Comparison of ENCODE assay signal across 11 cellular contexts in the genomic region with DNA sequence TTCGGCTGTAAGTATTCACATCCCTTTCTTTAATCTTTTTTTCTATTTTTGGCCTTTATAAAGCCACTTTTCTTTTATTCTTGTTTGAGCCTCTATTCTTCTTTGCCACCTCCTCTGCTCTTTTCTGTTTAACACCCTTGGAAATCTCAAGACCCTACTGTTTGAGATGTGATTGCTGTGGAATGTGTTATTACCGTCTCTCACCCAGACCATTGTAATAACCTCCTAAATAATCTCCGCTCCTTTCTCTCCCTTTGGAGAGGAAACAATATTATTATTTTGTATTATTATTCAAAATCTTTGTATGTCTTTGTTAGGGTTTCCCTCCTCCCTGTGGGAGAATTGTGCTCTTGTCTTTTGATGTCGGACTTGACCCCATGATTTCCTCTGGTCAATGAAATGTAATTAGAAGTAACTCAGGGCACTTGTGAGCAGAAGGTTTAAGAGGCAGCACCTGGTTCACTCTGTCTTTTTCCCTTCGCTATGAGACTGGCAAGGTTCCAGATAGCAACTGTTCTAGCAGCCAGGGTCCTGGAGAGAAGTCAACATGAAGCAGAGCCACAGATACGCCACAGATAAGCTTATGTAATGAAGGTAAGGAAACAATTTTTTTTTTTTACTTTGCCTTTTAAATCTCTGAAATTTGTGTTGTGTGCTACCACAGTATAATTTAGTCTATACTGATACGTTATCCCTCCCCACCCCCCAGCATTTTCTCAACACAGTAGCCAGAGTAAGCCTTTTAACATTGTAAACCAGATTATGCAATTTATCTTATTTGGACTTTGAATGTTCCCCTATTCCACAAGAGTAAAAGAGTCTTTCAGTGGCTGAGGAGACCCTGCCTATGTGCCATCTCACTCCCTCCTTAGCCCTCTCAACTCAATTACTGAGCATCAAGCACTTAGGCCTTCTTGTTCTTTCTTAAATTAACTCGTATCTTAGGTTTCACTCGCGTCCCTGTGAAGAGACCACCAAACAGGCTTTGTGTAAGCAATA.
DNase-seq lines count a peak whose midpoint lies in the region; ATAC-seq and TF ChIP-seq lines count a peak whose summit lies in the region.
"Had no signal": no experiment of that assay in that cellular context is flagged by ENCODE, and none has a peak within 500 bp of the region (broad histone marks: within the 10 kb centered on the region; RNA-seq: fewer than 3 reads in every experiment).

No MANE protein-coding gene starts in this region.

- H3K27me3 ChIP-seq in HUES6 (ENCODE audit: control insufficient read depth, insufficient read depth, low read length) (no peaks in the 10 kb centered on the region), neuron (ENCODE audit: insufficient read depth, low read length) (no peaks in the 10 kb centered on the region)

- no peaks in the 10 kb centered on the region for H3K27me3 Mint-ChIP-seq in WTC11 (ENCODE audit: low read depth)
- H3K27me3 Mint-ChIP-seq in T-helper 2 cell treated with Interferon-gamma antibody and Interleukin-4, amounts not matched to agents 5 μg/mL and 100 μg/mL, for 36 hours (ENCODE audit: low read depth): no peaks in the 10 kb centered on the region

- H3K4me1 ChIP-seq in HUES6 (ENCODE audit: control insufficient read depth, insufficient read depth, low read length) (peaks cover 28% of the 10 kb centered on the region), neuron (ENCODE audit: insufficient read depth, low read length) (peaks cover 22% of the 10 kb centered on the region)

- H3K36me3 ChIP-seq in HUES6 (ENCODE audit: control insufficient read depth, insufficient read depth, low read length) (no peaks in the 10 kb centered on the region), neuron (ENCODE audit: insufficient read depth, low read length) (no peaks in the 10 kb centered on the region)

- H3K4me3 Mint-ChIP-seq in WTC11: no peak overlapping the region
- no peak overlapping the region for H3K4me3 Mint-ChIP-seq in T-helper 2 cell treated with Interferon-gamma antibody and Interleukin-4, amounts not matched to agents 5 μg/mL and 100 μg/mL, for 36 hours
- H3K4me3 Mint-ChIP-seq: natural killer cell had no signal

- peak overlapping the region; percentile 31 for H2AFZ ChIP-seq in neuron (ENCODE audit: low read depth, low read length)

- no peaks in the 10 kb centered on the region for H3K36me3 Mint-ChIP-seq in WTC11
- H3K36me3 Mint-ChIP-seq in T-helper 2 cell treated with Interferon-gamma antibody and Interleukin-4, amounts not matched to agents 5 μg/mL and 100 μg/mL, for 36 hours (ENCODE audit: low read depth): no peaks in the 10 kb centered on the region
- H3K36me3 Mint-ChIP-seq: natural killer cell had no signal

- ATAC-seq in WTC11: peak; percentile 80
- ATAC-seq in GM18909 (IDR thresholded peaks at IDR 0.05; ENCODE audit: poor library complexity, unreplicated experiment): no peak
- ATAC-seq: natural killer cell had no signal

- CTCF ChIA-PET in WTC11 (lab: Charles Lee): no interaction called here

- TF ChIP-seq CTCF in WTC11 (IDR thresholded peaks at IDR 0.05): no peak

- no peak overlapping the region; the same call in 1 of the 2 replicates for H3K27ac ChIP-seq in HUES6 (ENCODE audit: low read depth, low read length)

- H3K4me1 Mint-ChIP-seq in WTC11: peaks cover 29% of the 10 kb centered on the region
- no peaks in the 10 kb centered on the region for H3K4me1 Mint-ChIP-seq in T-helper 2 cell treated with Interferon-gamma antibody and Interleukin-4, amounts not matched to agents 5 μg/mL and 100 μg/mL, for 36 hours (ENCODE audit: low read depth)
- H3K4me1 Mint-ChIP-seq: natural killer cell had no signal

- H3K4me3 ChIP-seq in HUES6 (ENCODE audit: low read depth, low read length) (peak overlapping the region; percentile 2; the same call in 1 of the 2 replicates), neuron (ENCODE audit: low read length) (no peak overlapping the region)

- peak; percentile 69 for DNase-seq in NCI-H2196 (lab: John Stamatoyannopoulos, UW; ENCODE audit: unreplicated experiment)
- DNase-seq in WTC11 (ENCODE audit: low spot score): no peak
- DNase-seq in activated T-cell treated with anti-CD3 and anti-CD28 coated beads, Interleukin-2, amount 50 U/mL, for 48 hours: no peak
- DNase-seq in T-helper 2 cell treated with Interferon-gamma antibody and Interleukin-4, amounts not matched to agents 5 μg/mL and 100 μg/mL, for 36 hours (ENCODE audit: low spot score): no peak
- DNase-seq in A172 (ENCODE audit: low spot score): no peak
- DNase-seq: natural killer cell; stimulated activated CD8-positive, alpha-beta memory T cell treated with anti-CD3 and anti-CD28 coated beads, Interleukin-4, amount 100 ng/mL, for 48 hours; T-helper 1 cell had no signal

- H3K9me3 ChIP-seq in HUES6 (ENCODE audit: control insufficient read depth, insufficient read depth, low read depth, low read length) (no peaks in the 10 kb centered on the region), neuron (ENCODE audit: low read length) (no peaks in the 10 kb centered on the region)

- POLR2A ChIA-PET in WTC11 (lab: Charles Lee): no interaction called here

- peak overlapping the region; percentile 48; the same call in 1 of the 2 replicates for H3K27ac Mint-ChIP-seq in WTC11
- H3K27ac Mint-ChIP-seq in T-helper 2 cell treated with Interferon-gamma antibody and Interleukin-4, amounts not matched to agents 5 μg/mL and 100 μg/mL, for 36 hours: no peak overlapping the region
- H3K27ac Mint-ChIP-seq: natural killer cell had no signal

- H3K9ac ChIP-seq in HUES6 (ENCODE audit: low read length): no peak overlapping the region

- H3K9me3 Mint-ChIP-seq in WTC11: no peaks in the 10 kb centered on the region
- peaks cover 2% of the 10 kb centered on the region for H3K9me3 Mint-ChIP-seq in T-helper 2 cell treated with Interferon-gamma antibody and Interleukin-4, amounts not matched to agents 5 μg/mL and 100 μg/mL, for 36 hours

TF ChIP-seq in WTC11, 78 proteins besides CTCF, POLR2A, EP300 and RAD21:
- TF ChIP-seq JUN (CRISPR knock-in tag; IDR thresholded peaks at IDR 0.05) (no peak), IRF2 (CRISPR knock-in tag; IDR thresholded peaks at IDR 0.05; ENCODE audit: borderline replicate concordance, low read depth) (no peak), GTF2I (CRISPR knock-in tag; conservative IDR thresholded peaks at IDR 0.05) (no peak), ESRRA (CRISPR knock-in tag; IDR thresholded peaks at IDR 0.05; ENCODE audit: borderline replicate concordance) (no peak), FOXJ3 (CRISPR knock-in tag; IDR thresholded peaks at IDR 0.05; ENCODE audit: borderline replicate concordance) (no peak), ZNF317 (CRISPR knock-in tag; IDR thresholded peaks at IDR 0.05; ENCODE audit: borderline replicate concordance, low read depth) (no peak), ETV6 (CRISPR knock-in tag; IDR thresholded peaks at IDR 0.05) (no peak), HMGA2 (CRISPR knock-in tag; IDR thresholded peaks at IDR 0.05) (no peak), FOXK1 (CRISPR knock-in tag; IDR thresholded peaks at IDR 0.05) (no peak)
- TF ChIP-seq, protein P1, sequence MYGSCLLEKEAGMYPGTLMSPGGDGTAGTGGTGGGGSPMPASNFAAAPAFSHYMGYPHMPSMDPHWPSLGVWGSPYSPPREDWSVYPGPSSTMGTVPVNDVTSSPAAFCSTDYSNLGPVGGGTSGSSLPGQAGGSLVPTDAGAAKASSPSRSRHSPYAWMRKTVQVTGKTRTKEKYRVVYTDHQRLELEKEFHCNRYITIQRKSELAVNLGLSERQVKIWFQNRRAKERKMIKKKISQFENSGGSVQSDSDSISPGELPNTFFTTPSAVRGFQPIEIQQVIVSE (CRISPR knock-in tag; IDR thresholded peaks at IDR 0.05; ENCODE audit: borderline replicate concordance): no peak
- TF ChIP-seq, protein P2, sequence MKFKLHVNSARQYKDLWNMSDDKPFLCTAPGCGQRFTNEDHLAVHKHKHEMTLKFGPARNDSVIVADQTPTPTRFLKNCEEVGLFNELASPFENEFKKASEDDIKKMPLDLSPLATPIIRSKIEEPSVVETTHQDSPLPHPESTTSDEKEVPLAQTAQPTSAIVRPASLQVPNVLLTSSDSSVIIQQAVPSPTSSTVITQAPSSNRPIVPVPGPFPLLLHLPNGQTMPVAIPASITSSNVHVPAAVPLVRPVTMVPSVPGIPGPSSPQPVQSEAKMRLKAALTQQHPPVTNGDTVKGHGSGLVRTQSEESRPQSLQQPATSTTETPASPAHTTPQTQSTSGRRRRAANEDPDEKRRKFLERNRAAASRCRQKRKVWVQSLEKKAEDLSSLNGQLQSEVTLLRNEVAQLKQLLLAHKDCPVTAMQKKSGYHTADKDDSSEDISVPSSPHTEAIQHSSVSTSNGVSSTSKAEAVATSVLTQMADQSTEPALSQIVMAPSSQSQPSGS (CRISPR knock-in tag; IDR thresholded peaks at IDR 0.05; ENCODE audit: borderline replicate concordance, low read depth): no peak
- TF ChIP-seq, protein P3, sequence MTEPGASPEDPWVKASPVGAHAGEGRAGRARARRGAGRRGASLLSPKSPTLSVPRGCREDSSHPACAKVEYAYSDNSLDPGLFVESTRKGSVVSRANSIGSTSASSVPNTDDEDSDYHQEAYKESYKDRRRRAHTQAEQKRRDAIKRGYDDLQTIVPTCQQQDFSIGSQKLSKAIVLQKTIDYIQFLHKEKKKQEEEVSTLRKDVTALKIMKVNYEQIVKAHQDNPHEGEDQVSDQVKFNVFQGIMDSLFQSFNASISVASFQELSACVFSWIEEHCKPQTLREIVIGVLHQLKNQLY (CRISPR knock-in tag; IDR thresholded peaks at IDR 0.05): no peak
